21 cellular contexts compared by ENCODE assay signal in the genomic region with DNA sequence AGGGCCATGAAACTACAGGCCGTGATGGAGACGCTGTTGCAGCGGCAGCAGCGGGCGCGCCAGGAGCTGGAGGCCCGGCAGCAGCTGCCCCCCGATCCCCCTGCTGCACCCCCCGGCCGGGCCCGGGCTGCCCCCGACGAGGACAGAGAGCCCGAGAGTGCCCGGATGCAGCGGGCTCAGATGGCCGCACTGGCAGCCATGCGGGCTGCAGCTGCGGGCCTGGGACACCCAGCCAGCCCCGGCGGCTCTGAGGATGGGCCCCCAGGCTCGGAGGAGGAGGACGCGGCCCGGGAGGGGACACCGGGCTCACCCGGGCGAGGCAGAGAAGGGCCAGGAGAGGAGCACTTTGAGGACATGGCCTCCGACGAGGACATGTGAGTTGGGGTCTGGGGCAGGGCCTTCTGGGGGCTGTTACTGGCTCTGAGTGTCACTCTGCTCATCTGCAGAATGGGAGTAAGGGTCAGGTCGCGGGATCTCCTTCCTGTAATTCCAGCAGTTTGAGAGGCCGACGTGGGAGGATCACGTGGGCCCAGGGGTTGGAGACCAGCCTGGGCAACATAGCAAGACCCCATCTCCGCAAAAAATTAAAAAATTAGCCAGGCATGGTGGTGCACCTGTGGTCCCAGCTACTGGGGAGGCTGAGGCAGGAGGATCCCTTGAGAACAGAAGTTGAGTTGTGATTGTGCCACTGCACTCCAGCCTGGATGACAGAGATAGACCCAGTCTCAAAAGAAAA. TPM values are rescaled to one million over a fixed set of nuclear protein-coding genes. Genes with fewer than 3 reads are reported as not detected.
"Had no signal": no experiment of that assay in that cellular context is flagged by ENCODE, and none has a peak within 500 bp of the region (broad histone marks: within the 10 kb centered on the region; RNA-seq: fewer than 3 reads in every experiment).

No MANE protein-coding gene starts in this region.

- H3K27ac Mint-ChIP-seq: activated B cell treated with CpG ODN at 0.5 μM for 24 hours; activated CD8-positive, alpha-beta T cell treated with anti-CD3 and anti-CD28 coated beads, Interleukin-2, amount 10 ng/mL, durations not matched to agents 7 days and 5 days; activated naive CD4-positive, alpha-beta T cell treated with anti-CD3 and anti-CD28 coated beads, Interleukin-2, amount 50 U/mL, for 24 hours; activated T-cell treated with anti-CD3 and anti-CD28 coated beads, Interleukin-2, amount 50 U/mL, for 24 hours; T-helper 2 cell treated with Interferon-gamma antibody and Interleukin-4, amounts not matched to agents 5 μg/mL and 100 μg/mL, for 36 hours had no signal

- H3K9me3 ChIP-seq: adrenal gland, esophagus squamous epithelium, heart right ventricle, tibial nerve had no signal

- H3K27me3 ChIP-seq: adrenal gland, esophagus squamous epithelium, heart right ventricle, tibial nerve had no signal

- H3K27ac ChIP-seq: adrenal gland, esophagus squamous epithelium, heart right ventricle, tibial nerve had no signal

- ATAC-seq: activated CD8-positive, alpha-beta T cell treated with anti-CD3 and anti-CD28 coated beads, Interleukin-2, amount 10 ng/mL, durations not matched to agents 7 days and 5 days; heart right ventricle; naive thymus-derived CD8-positive, alpha-beta T cell; stimulated activated naive CD8-positive, alpha-beta T cell treated with anti-CD3 and anti-CD28 coated beads, Interleukin-15, Interleukin-2, amounts not matched to agents 100 U/mL and 50 U/mL, for 24 hours had no signal

- H3K4me3 Mint-ChIP-seq: activated B cell treated with CpG ODN at 0.5 μM for 24 hours; activated CD8-positive, alpha-beta T cell treated with anti-CD3 and anti-CD28 coated beads, Interleukin-2, amount 10 ng/mL, durations not matched to agents 7 days and 5 days; activated naive CD4-positive, alpha-beta T cell treated with anti-CD3 and anti-CD28 coated beads, Interleukin-2, amount 50 U/mL, for 24 hours; activated T-cell treated with anti-CD3 and anti-CD28 coated beads, Interleukin-2, amount 50 U/mL, for 24 hours; T-helper 2 cell treated with Interferon-gamma antibody and Interleukin-4, amounts not matched to agents 5 μg/mL and 100 μg/mL, for 36 hours had no signal

- H3K4me3 ChIP-seq: adrenal gland, esophagus squamous epithelium, heart right ventricle, tibial nerve had no signal

- H3K36me3 Mint-ChIP-seq: activated naive CD4-positive, alpha-beta T cell treated with anti-CD3 and anti-CD28 coated beads, Interleukin-2, amount 50 U/mL, for 24 hours; immature natural killer cell; naive thymus-derived CD8-positive, alpha-beta T cell had no signal

- DNase-seq: activated B cell treated with CpG ODN at 0.5 μM for 24 hours; activated CD4-positive, alpha-beta T cell treated with anti-CD3 and anti-CD28 coated beads for 48 hours; activated CD8-positive, alpha-beta T cell treated with anti-CD3 and anti-CD28 coated beads, Interleukin-2, amount 10 ng/mL, durations not matched to agents 7 days and 5 days; activated T-cell treated with anti-CD3 and anti-CD28 coated beads, Interleukin-2, amount 50 U/mL, for 24 hours; adrenal gland; effector memory CD4-positive, alpha-beta T cell; esophagus squamous epithelium; immature natural killer cell; mesendoderm; naive thymus-derived CD8-positive, alpha-beta T cell; occipital lobe; stimulated activated CD4-positive, alpha-beta T cell treated with anti-CD3 and anti-CD28 coated beads, Interleukin-12 subunit alpha, Interleukin-12 subunit beta, amount 100 ng/mL, for 4 hours; stimulated activated CD4-positive, alpha-beta T cell treated with anti-CD3 and anti-CD28 coated beads, Interleukin-2, amount 100 ng/mL, for 24 hours; stimulated activated naive CD8-positive, alpha-beta T cell treated with anti-CD3 and anti-CD28 coated beads, Interleukin-15, Interleukin-2, amounts not matched to agents 100 U/mL and 50 U/mL, for 24 hours had no signal

- H3K27me3 Mint-ChIP-seq: activated B cell treated with CpG ODN at 0.5 μM for 24 hours; activated naive CD4-positive, alpha-beta T cell treated with anti-CD3 and anti-CD28 coated beads, Interleukin-2, amount 50 U/mL, for 24 hours; activated T-cell treated with anti-CD3 and anti-CD28 coated beads, Interleukin-2, amount 50 U/mL, for 24 hours; naive thymus-derived CD8-positive, alpha-beta T cell had no signal

- H3K36me3 ChIP-seq: adrenal gland had no signal

- H3K9me3 Mint-ChIP-seq: activated B cell treated with CpG ODN at 0.5 μM for 24 hours; activated naive CD4-positive, alpha-beta T cell treated with anti-CD3 and anti-CD28 coated beads, Interleukin-2, amount 50 U/mL, for 24 hours; activated T-cell treated with anti-CD3 and anti-CD28 coated beads, Interleukin-2, amount 50 U/mL, for 24 hours; immature natural killer cell; naive thymus-derived CD8-positive, alpha-beta T cell; T-helper 2 cell treated with Interferon-gamma antibody and Interleukin-4, amounts not matched to agents 5 μg/mL and 100 μg/mL, for 36 hours had no signal

RNA-seq across cellular contexts. Expression of gene KISS1R, which starts 12.6 kb away (rescaled TPM):
- total RNA-seq: heart right ventricle, occipital lobe, posterior vena cava, tibial nerve had no signal
- polyA plus RNA-seq: adrenal gland, heart right ventricle, immature natural killer cell had no signal

RNA-seq across cellular contexts. Expression of gene RNU6-9, which starts 36.4 kb away (rescaled TPM):
- total RNA-seq: activated B cell treated with CpG ODN at 0.5 μM for 24 hours; activated CD8-positive, alpha-beta T cell treated with anti-CD3 and anti-CD28 coated beads, Interleukin-2, amount 10 ng/mL, durations not matched to agents 7 days and 5 days; adrenal gland; cerebellum; esophagus squamous epithelium; heart right ventricle; lower leg skin; naive thymus-derived CD8-positive, alpha-beta T cell; occipital lobe; posterior vena cava; tibial nerve had no signal
- polyA plus RNA-seq: adrenal gland; heart right ventricle; immature natural killer cell; naive thymus-derived CD8-positive, alpha-beta T cell had no signal
